ENCODE assay signal across 9 cellular contexts in the genomic region with DNA sequence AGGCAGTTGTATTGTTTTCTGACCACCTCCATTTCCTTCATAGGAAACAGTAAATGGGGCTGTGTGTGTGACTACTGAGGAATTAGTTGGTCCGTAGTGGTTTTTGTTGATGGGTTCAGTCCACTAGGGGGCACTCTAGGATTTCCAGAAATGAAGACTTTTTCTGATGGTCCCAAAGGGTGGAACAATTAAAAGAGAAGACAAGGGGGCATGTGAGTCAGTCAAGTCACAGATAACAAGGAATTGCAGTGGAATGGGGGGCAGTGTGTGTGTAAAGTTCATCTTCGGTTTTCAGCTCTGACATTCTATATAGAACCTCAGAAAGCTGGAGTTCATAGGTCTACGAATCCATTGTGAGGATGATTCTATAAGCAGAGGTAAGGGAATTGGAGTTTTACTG.
DNase-seq lines count a peak whose midpoint lies in the region; ATAC-seq and TF ChIP-seq lines count a peak whose summit lies in the region.
"Had no signal": no experiment of that assay in that cellular context is flagged by ENCODE, and none has a peak within 500 bp of the region (broad histone marks: within the 10 kb centered on the region; RNA-seq: fewer than 3 reads in every experiment).

No MANE protein-coding gene starts in this region.

- H2AFZ ChIP-seq in IMR-90 (replicated peaks; ENCODE audit: low read length, poor library complexity): no peak overlapping the region

- no peak overlapping the region for H2AK9ac ChIP-seq in IMR-90 (replicated peaks; ENCODE audit: low read depth, low read length, poor library complexity)

- TF ChIP-seq RAD21 in IMR-90 (IDR thresholded peaks at IDR 0.05; ENCODE audit: low read length): no peak

- no peak overlapping the region for H3K4me2 ChIP-seq in IMR-90 (ENCODE audit: low read depth, low read length)

- no peak overlapping the region for H3K18ac ChIP-seq in IMR-90 (ENCODE audit: low read depth, low read length)

- H3K56ac ChIP-seq in IMR-90 (ENCODE audit: extremely low read depth, insufficient read depth, low read length): no peak overlapping the region

- no peaks in the 10 kb centered on the region for H3K4me1 Mint-ChIP-seq in Caco-2 (ENCODE audit: low read depth, unreplicated experiment)
- peaks cover 4% of the 10 kb centered on the region for H3K4me1 Mint-ChIP-seq in activated CD8-positive, alpha-beta T cell treated with anti-CD3 and anti-CD28 coated beads, Interleukin-2, amount 10 ng/mL, durations not matched to agents 7 days and 5 days (ENCODE audit: low read depth)

- H3K4me1 ChIP-seq in Caco-2 (no peaks in the 10 kb centered on the region), IMR-90 (ENCODE audit: control insufficient read depth, insufficient read depth, low read length) (no peaks in the 10 kb centered on the region)

- H3K27me3 ChIP-seq in Caco-2 (replicated peaks; ENCODE audit: control insufficient read depth, insufficient read depth, low read length) (no peaks in the 10 kb centered on the region), IMR-90 (ENCODE audit: control insufficient read depth, insufficient read depth, low read length) (no peaks in the 10 kb centered on the region)

- dilution Hi-C loops in IMR-90 (cut with HindIII; ENCODE audit: low sequenced_read_pairs, unreplicated experiment): no loop called here

- no peak for TF ChIP-seq POLR2A in IMR-90 (IDR thresholded peaks at IDR 0.05; ENCODE audit: low read depth, low read length)

- CTCF ChIA-PET in Caco-2 (lab: Charles Lee) (interaction anchor here (2.5 kb wide), 1 partner anchor 7 kb away, joined by 11 read pairs; no protein-coding TSS in a partner anchor), IMR-90 (lab: Yijun Ruan, JAX) (no interaction called here)
- CTCF ChIA-PET in activated CD8-positive, alpha-beta T cell treated with anti-CD3 and anti-CD28 coated beads, Interleukin-2, amount 10 ng/mL, durations not matched to agents 7 days and 5 days (lab: Charles Lee): interaction anchor here (0.9 to 6.2 kb wide), 15 partner anchors 8 to 719 kb away, joined by 3 to 54 read pairs (median 3); no protein-coding TSS in a partner anchor

- POLR2A ChIA-PET in Caco-2 (lab: Charles Lee): no interaction called here
- POLR2A ChIA-PET in IMR-90 (lab: Charles Lee; ENCODE audit: unreplicated experiment): no interaction called here
- POLR2A ChIA-PET in activated CD8-positive, alpha-beta T cell treated with anti-CD3 and anti-CD28 coated beads, Interleukin-2, amount 10 ng/mL, durations not matched to agents 7 days and 5 days (lab: Charles Lee): interaction anchor here (1.1 to 1.8 kb wide), 3 partner anchors 8 to 675 kb away, joined by 3 to 9 read pairs (median 7); no protein-coding TSS in a partner anchor

- H3K4ac ChIP-seq in IMR-90 (ENCODE audit: low read depth, low read length): no peak overlapping the region

- intact Hi-C loops in Caco-2 (cut with micrococcal nuclease; ENCODE audit: unreplicated experiment): loop anchor here (10.0 kb wide), 1 partner anchor 95 kb away; no protein-coding TSS in a partner anchor
- intact Hi-C loops in IMR-90 (cut with micrococcal nuclease): no loop called here

- no peak overlapping the region for H3K14ac ChIP-seq in IMR-90 (replicated peaks; ENCODE audit: low read depth, low read length)

- H3K27me3 Mint-ChIP-seq in Caco-2 (ENCODE audit: insufficient read depth, unreplicated experiment): peaks cover 15% of the 10 kb centered on the region
- H3K27me3 Mint-ChIP-seq in activated CD8-positive, alpha-beta T cell treated with anti-CD3 and anti-CD28 coated beads, Interleukin-2, amount 10 ng/mL, durations not matched to agents 7 days and 5 days (ENCODE audit: low read depth): peaks cover 18% of the 10 kb centered on the region

- H3K23ac ChIP-seq in IMR-90 (ENCODE audit: low read depth, low read length): no peak overlapping the region

- TF ChIP-seq CTCF in Caco-2 (IDR thresholded peaks at IDR 0.05; ENCODE audit: insufficient read depth in 1 of 2, low read depth in 1 of 2, low read length in 1 of 2, severe bottlenecking in 1 of 2, unreplicated experiment in 1 of 2) (peak; percentile 19 to 45), IMR-90 (conservative IDR thresholded peaks at IDR 0.05; ENCODE audit: low read depth, low read length) (peak; percentile 25; the same call in 1 of the 2 replicates), omental fat pad (IDR thresholded peaks at IDR 0.05) (no peak)

- no CpG with 5 or more reads among the region's 3 CpGs for WGBS in IMR-90 (ENCODE audit: extremely low coverage in 2 of 2, insufficient read length in 1 of 2), 2 experiments

- H3K36me3 Mint-ChIP-seq in Caco-2 (ENCODE audit: insufficient read depth, unreplicated experiment): no peaks in the 10 kb centered on the region
- peaks cover 10% of the 10 kb centered on the region for H3K36me3 Mint-ChIP-seq in activated CD8-positive, alpha-beta T cell treated with anti-CD3 and anti-CD28 coated beads, Interleukin-2, amount 10 ng/mL, durations not matched to agents 7 days and 5 days (ENCODE audit: low read depth)

- H2AK5ac ChIP-seq in IMR-90 (ENCODE audit: low read depth, low read length): no peak overlapping the region

- H3K36me3 ChIP-seq in Caco-2 (ENCODE audit: control insufficient read depth, insufficient read depth, low read length) (no peaks in the 10 kb centered on the region), IMR-90 (ENCODE audit: control insufficient read depth, insufficient read depth, low read length) (no peaks in the 10 kb centered on the region)

- no TSS peak for BruUV-seq in Caco-2 (replicated peaks; lab: Mats Ljungman, UMichigan)
- no TSS peak for BruUV-seq in IMR-90 (replicated peaks; lab: Mats Ljungman, UMichigan)

- no peak overlapping the region for H2BK120ac ChIP-seq in IMR-90 (ENCODE audit: low read depth, low read length)

- no peak overlapping the region for H2BK20ac ChIP-seq in IMR-90 (ENCODE audit: low read depth, low read length)

- H3K9me3 ChIP-seq in Caco-2 (no peaks in the 10 kb centered on the region), IMR-90 (ENCODE audit: control insufficient read depth, insufficient read depth, low read length) (no peaks in the 10 kb centered on the region)

- no peaks in the 10 kb centered on the region for H3K9me1 ChIP-seq in IMR-90 (ENCODE audit: insufficient read depth, low read length)

- H3K27ac Mint-ChIP-seq in Caco-2 (ENCODE audit: unreplicated experiment): no peak overlapping the region
- H3K27ac Mint-ChIP-seq in activated CD8-positive, alpha-beta T cell treated with anti-CD3 and anti-CD28 coated beads, Interleukin-2, amount 10 ng/mL, durations not matched to agents 7 days and 5 days: peak overlapping the region; percentile 43

- H3K4me3 ChIP-seq in Caco-2 (ENCODE audit: low read depth, low read length) (no peak overlapping the region), IMR-90 (ENCODE audit: insufficient read depth, low read depth, low read length) (no peak overlapping the region)

- H3K27ac ChIP-seq in IMR-90 (ENCODE audit: insufficient read depth, low read length): no peak overlapping the region
- H3K27ac ChIP-seq: epithelial cell of prostate had no signal

- H4K8ac ChIP-seq in IMR-90 (ENCODE audit: low read depth in 2 of 2, low read length in 2 of 2): no peak overlapping the region

- H2BK5ac ChIP-seq in IMR-90 (ENCODE audit: low read depth, low read length, poor library complexity, severe bottlenecking): no peak overlapping the region

- in situ Hi-C loops in IMR-90 (cut with MboI; ENCODE audit: low sequenced_read_pairs): no loop called here

- H4K91ac ChIP-seq in IMR-90 (ENCODE audit: insufficient read depth, low read depth, low read length): no peak overlapping the region

- peak in 1 of 2 experiments; percentile 12 for DNase-seq in Caco-2
- DNase-seq in IMR-90: no peak
- peak; percentile 65 for DNase-seq in activated CD8-positive, alpha-beta T cell treated with anti-CD3 and anti-CD28 coated beads, Interleukin-2, amount 10 ng/mL, durations not matched to agents 7 days and 5 days
- DNase-seq in iris pigment epithelial cell (ENCODE audit: low read depth): peak; percentile 38
- no peak for DNase-seq in activated effector memory CD4-positive, alpha-beta T cell treated with Interleukin-2 at 50 U/mL for 16 hours
- DNase-seq in omental fat pad (ENCODE audit: low spot score): no peak
- DNase-seq in middle frontal gyrus (ENCODE audit: extremely low spot score, low spot score): no peak

- H4K20me1 ChIP-seq in IMR-90 (ENCODE audit: insufficient read depth, low read length): no peaks in the 10 kb centered on the region

- ATAC-seq in IMR-90 (ENCODE audit: low read depth) (no peak), HG02970 (IDR thresholded peaks at IDR 0.05; ENCODE audit: low FRiP score, unreplicated experiment) (no peak), omental fat pad (ENCODE audit: low FRiP score) (no peak)
- peak; percentile 44 for ATAC-seq in activated CD8-positive, alpha-beta T cell treated with anti-CD3 and anti-CD28 coated beads, Interleukin-2, amount 10 ng/mL, durations not matched to agents 7 days and 5 days

- H4K5ac ChIP-seq in IMR-90 (ENCODE audit: low read depth, low read length): no peak overlapping the region

- no peak overlapping the region for H2BK15ac ChIP-seq in IMR-90 (ENCODE audit: low read depth, low read length)

- no peaks in the 10 kb centered on the region for H3K79me1 ChIP-seq in IMR-90 (ENCODE audit: low read depth in 1 of 2, low read length in 2 of 2)

- H3K9ac ChIP-seq in IMR-90 (ENCODE audit: low read depth, low read length): no peak overlapping the region

- no peak overlapping the region for H3K4me3 Mint-ChIP-seq in Caco-2 (ENCODE audit: unreplicated experiment)
- H3K4me3 Mint-ChIP-seq in activated CD8-positive, alpha-beta T cell treated with anti-CD3 and anti-CD28 coated beads, Interleukin-2, amount 10 ng/mL, durations not matched to agents 7 days and 5 days: peak overlapping the region; percentile 48

- H3K9me3 Mint-ChIP-seq in Caco-2 (ENCODE audit: unreplicated experiment): no peaks in the 10 kb centered on the region
- H3K9me3 Mint-ChIP-seq in activated CD8-positive, alpha-beta T cell treated with anti-CD3 and anti-CD28 coated beads, Interleukin-2, amount 10 ng/mL, durations not matched to agents 7 days and 5 days (ENCODE audit: insufficient read depth): no peaks in the 10 kb centered on the region

TF ChIP-seq in IMR-90, 13 proteins besides CTCF, POLR2A, EP300 and RAD21 (continues in another document):
- TF ChIP-seq BHLHE40 (IDR thresholded peaks at IDR 0.05; ENCODE audit: low read depth, low read length) (no peak), CHD1 (IDR thresholded peaks at IDR 0.05; ENCODE audit: low read depth, low read length) (no peak), CEBPB (IDR thresholded peaks at IDR 0.05; ENCODE audit: low read depth, low read length) (no peak), SMC3 (IDR thresholded peaks at IDR 0.05; ENCODE audit: low read depth, low read length) (no peak), NFE2L2 (IDR thresholded peaks at IDR 0.05; ENCODE audit: low read depth, low read length) (no peak)
- TF ChIP-seq, protein P1, sequence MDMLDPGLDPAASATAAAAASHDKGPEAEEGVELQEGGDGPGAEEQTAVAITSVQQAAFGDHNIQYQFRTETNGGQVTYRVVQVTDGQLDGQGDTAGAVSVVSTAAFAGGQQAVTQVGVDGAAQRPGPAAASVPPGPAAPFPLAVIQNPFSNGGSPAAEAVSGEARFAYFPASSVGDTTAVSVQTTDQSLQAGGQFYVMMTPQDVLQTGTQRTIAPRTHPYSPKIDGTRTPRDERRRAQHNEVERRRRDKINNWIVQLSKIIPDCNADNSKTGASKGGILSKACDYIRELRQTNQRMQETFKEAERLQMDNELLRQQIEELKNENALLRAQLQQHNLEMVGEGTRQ (IDR thresholded peaks at IDR 0.05; ENCODE audit: low read depth, low read length): no peak

Comparison
In these comparisons a context has a peak if more than half of its experiments do, and no peak if none do; other contexts are left out.
1. DNase-seq: peak in activated CD8-positive, alpha-beta T cell treated with anti-CD3 and anti-CD28 coated beads, Interleukin-2, amount 10 ng/mL, durations not matched to agents 7 days and 5 days (single experiment) and iris pigment epithelial cell (single experiment); none in IMR-90 (single experiment), activated effector memory CD4-positive, alpha-beta T cell treated with Interleukin-2 at 50 U/mL for 16 hours (single experiment), omental fat pad (single experiment) and middle frontal gyrus (single experiment).
2. CTCF ChIP-seq: peak in Caco-2 (2 of 2) and IMR-90 (single experiment); none in omental fat pad (0 of 3).